1 cellular context compared by ENCODE assay signal in genomic region chr5:58080573-58080972, GRCh38.
TF ChIP-seq lines count a peak whose summit lies in the region.

No MANE protein-coding gene starts in this region.

TF ChIP-seq in GM23338, 12 proteins besides CTCF, POLR2A, EP300 and RAD21:
- TF ChIP-seq ZNF331 (CRISPR knock-in tag; IDR thresholded peaks at IDR 0.05; ENCODE audit: low read depth) (no peak), ZNF114 (CRISPR knock-in tag; IDR thresholded peaks at IDR 0.05) (no peak), JUNB (IDR thresholded peaks at IDR 0.05; ENCODE audit: unreplicated experiment) (no peak), POLR2AphosphoS5 (IDR thresholded peaks at IDR 0.05; ENCODE audit: low read depth) (no peak), EZH2 (IDR thresholded peaks at IDR 0.05; ENCODE audit: low read depth, unreplicated experiment) (no peak), REST (IDR thresholded peaks at IDR 0.05; ENCODE audit: unreplicated experiment) (no peak), NANOG (IDR thresholded peaks at IDR 0.05; ENCODE audit: borderline replicate concordance) (no peak), EZH2phosphoT487 (IDR thresholded peaks at IDR 0.05; ENCODE audit: unreplicated experiment) (no peak), STAT1 (IDR thresholded peaks at IDR 0.05; ENCODE audit: unreplicated experiment) (no peak), CREB1 (CRISPR knock-in tag; IDR thresholded peaks at IDR 0.05; ENCODE audit: low read depth) (no peak)
- TF ChIP-seq, protein P1, sequence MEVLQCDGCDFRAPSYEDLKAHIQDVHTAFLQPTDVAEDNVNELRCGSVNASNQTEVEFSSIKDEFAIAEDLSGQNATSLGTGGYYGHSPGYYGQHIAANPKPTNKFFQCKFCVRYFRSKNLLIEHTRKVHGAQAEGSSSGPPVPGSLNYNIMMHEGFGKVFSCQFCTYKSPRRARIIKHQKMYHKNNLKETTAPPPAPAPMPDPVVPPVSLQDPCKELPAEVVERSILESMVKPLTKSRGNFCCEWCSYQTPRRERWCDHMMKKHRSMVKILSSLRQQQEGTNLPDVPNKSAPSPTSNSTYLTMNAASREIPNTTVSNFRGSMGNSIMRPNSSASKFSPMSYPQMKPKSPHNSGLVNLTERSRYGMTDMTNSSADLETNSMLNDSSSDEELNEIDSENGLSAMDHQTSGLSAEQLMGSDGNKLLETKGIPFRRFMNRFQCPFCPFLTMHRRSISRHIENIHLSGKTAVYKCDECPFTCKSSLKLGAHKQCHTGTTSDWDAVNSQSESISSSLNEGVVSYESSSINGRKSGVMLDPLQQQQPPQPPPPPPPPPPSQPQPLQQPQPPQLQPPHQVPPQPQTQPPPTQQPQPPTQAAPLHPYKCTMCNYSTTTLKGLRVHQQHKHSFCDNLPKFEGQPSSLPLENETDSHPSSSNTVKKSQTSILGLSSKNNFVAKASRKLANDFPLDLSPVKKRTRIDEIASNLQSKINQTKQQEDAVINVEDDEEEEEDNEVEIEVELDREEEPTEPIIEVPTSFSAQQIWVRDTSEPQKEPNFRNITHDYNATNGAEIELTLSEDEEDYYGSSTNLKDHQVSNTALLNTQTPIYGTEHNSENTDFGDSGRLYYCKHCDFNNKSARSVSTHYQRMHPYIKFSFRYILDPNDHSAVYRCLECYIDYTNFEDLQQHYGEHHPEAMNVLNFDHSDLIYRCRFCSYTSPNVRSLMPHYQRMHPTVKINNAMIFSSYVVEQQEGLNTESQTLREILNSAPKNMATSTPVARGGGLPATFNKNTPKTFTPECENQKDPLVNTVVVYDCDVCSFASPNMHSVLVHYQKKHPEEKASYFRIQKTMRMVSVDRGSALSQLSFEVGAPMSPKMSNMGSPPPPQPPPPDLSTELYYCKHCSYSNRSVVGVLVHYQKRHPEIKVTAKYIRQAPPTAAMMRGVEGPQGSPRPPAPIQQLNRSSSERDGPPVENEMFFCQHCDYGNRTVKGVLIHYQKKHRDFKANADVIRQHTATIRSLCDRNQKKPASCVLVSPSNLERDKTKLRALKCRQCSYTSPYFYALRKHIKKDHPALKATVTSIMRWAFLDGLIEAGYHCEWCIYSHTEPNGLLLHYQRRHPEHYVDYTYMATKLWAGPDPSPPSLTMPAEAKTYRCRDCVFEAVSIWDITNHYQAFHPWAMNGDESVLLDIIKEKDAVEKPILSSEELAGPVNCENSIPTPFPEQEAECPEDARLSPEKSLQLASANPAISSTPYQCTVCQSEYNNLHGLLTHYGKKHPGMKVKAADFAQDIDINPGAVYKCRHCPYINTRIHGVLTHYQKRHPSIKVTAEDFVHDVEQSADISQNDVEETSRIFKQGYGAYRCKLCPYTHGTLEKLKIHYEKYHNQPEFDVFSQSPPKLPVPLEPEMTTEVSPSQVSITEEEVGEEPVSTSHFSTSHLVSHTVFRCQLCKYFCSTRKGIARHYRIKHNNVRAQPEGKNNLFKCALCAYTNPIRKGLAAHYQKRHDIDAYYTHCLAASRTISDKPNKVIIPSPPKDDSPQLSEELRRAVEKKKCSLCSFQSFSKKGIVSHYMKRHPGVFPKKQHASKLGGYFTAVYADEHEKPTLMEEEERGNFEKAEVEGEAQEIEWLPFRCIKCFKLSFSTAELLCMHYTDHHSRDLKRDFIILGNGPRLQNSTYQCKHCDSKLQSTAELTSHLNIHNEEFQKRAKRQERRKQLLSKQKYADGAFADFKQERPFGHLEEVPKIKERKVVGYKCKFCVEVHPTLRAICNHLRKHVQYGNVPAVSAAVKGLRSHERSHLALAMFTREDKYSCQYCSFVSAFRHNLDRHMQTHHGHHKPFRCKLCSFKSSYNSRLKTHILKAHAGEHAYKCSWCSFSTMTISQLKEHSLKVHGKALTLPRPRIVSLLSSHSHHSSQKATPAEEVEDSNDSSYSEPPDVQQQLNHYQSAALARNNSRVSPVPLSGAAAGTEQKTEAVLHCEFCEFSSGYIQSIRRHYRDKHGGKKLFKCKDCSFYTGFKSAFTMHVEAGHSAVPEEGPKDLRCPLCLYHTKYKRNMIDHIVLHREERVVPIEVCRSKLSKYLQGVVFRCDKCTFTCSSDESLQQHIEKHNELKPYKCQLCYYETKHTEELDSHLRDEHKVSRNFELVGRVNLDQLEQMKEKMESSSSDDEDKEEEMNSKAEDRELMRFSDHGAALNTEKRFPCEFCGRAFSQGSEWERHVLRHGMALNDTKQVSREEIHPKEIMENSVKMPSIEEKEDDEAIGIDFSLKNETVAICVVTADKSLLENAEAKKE (CRISPR knock-in tag; IDR thresholded peaks at IDR 0.05), result no peak
- TF ChIP-seq, protein P2, sequence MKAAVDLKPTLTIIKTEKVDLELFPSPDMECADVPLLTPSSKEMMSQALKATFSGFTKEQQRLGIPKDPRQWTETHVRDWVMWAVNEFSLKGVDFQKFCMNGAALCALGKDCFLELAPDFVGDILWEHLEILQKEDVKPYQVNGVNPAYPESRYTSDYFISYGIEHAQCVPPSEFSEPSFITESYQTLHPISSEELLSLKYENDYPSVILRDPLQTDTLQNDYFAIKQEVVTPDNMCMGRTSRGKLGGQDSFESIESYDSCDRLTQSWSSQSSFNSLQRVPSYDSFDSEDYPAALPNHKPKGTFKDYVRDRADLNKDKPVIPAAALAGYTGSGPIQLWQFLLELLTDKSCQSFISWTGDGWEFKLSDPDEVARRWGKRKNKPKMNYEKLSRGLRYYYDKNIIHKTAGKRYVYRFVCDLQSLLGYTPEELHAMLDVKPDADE (IDR thresholded peaks at IDR 0.05), result no peak
